In the genomic region with DNA sequence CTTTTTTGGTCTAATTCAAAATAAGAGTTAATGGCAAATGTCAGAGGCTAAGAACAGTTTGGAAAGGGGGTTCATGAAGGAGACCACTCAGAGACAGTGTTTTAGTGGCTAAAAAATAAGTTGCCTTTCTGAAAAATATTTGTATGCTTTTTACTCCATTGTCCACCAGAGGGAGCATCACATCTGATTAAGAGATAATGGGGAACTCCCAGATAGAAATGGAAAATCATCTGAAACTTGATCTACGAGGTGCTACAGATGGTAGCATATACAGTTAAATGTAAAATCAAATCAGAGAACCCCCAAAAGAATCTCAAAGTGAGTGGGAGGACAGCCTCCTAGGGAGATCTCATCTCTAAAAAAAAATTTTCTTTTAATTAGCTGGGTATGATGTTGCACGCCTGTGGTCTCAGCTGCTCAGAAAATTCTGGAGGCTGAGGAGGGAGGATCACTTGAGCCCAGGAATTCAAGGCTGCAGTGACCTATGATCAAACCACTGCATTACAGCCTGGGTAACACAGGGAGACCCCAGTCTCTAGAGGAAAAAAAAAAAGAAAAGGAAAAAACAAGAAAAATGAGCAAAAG, we compare ENCODE assay signal across 8 cellular contexts. TPM values are rescaled to one million over a fixed set of nuclear protein-coding genes. Genes with fewer than 3 reads are reported as not detected.
DNase-seq lines count a peak whose midpoint lies in the region; ATAC-seq and TF ChIP-seq lines count a peak whose summit lies in the region.

No MANE protein-coding gene starts in this region.

- POLR2A ChIA-PET in BJ (lab: Charles Lee), result interaction anchor here (0.6 kb wide), 1 partner anchor 243 kb away, joined by 4 read pairs; no protein-coding TSS in a partner anchor

- H3K27ac ChIP-seq in thyroid gland, result no peak overlapping the region

- TF ChIP-seq CTCF in BJ (IDR thresholded peaks at IDR 0.05; ENCODE audit: insufficient read depth, low read depth, low read length) (peak; percentile 69), GM13977 (IDR thresholded peaks at IDR 0.05; ENCODE audit: extremely low read depth, insufficient read depth, missing control alignments) (peak; percentile 68), kidney epithelial cell (IDR thresholded peaks at IDR 0.05; ENCODE audit: insufficient read depth, low read length, poor library complexity, severe bottlenecking) (peak; percentile 66), thyroid gland (IDR thresholded peaks at IDR 0.05) (peak; percentile 25 to 85 (median 67))

- peaks cover 0 to 5% of the 10 kb centered on the region in 2 donors for H3K4me1 ChIP-seq in thyroid gland

- H3K9me3 ChIP-seq in thyroid gland, result no peaks in the 10 kb centered on the region

- CTCF ChIA-PET in BJ (lab: Yijun Ruan, JAX), result interaction anchor here (0.6 to 2.8 kb wide), 13 partner anchors 9 to 526 kb away, joined by 3 to 13 read pairs (median 3); partner anchors contain the start of gene SMYD3

- DNase-seq in BJ (ENCODE audit: low read depth) (no peak), GM13977 (ENCODE audit: low spot score) (peak; percentile 64), NCI-H526 (lab: John Stamatoyannopoulos, UW) (peak; percentile 4 to 76), astrocyte of the hippocampus (ENCODE audit: low read depth, low spot score) (peak; percentile 74), kidney epithelial cell (ENCODE audit: low read depth) (peak; percentile 29), thyroid gland (no peak), cortex of kidney (lab: John Stamatoyannopoulos, UW) (no peak)

- no peak overlapping the region for H3K4me3 ChIP-seq in BJ (ENCODE audit: low read depth, low read length)
- H3K4me3 ChIP-seq in kidney epithelial cell (ENCODE audit: low read depth, low read length), result no peak overlapping the region
- no peak overlapping the region for H3K4me3 ChIP-seq in thyroid gland (replicated peaks in 1 of 3)

- no peak for TF ChIP-seq POLR2A in thyroid gland (IDR thresholded peaks at IDR 0.05)

- in situ Hi-C loops in GM13977 (cut with MboI; ENCODE audit: low pct_unique_long_range_greater_than_20kb, low sequenced_read_pairs, unreplicated experiment), result loop anchor here (10.0 kb wide), 1 partner anchor 197 kb away; no protein-coding TSS in a partner anchor

- 53 to 54% methylated on average over 2 of the region's 2 CpGs for WGBS in thyroid gland, 2 donors

- intact Hi-C loops in thyroid gland (cut with DNase I), result loop anchor here (10.0 kb wide), 1 partner anchor 1343 kb away; the partner anchor contains the start of gene KIF26B

- no peaks in the 10 kb centered on the region for H3K36me3 ChIP-seq in BJ (ENCODE audit: control insufficient read depth, insufficient read depth, low read length)
- no peaks in the 10 kb centered on the region for H3K36me3 ChIP-seq in kidney epithelial cell (ENCODE audit: control insufficient read depth, insufficient read depth, low read length)
- no peaks in the 10 kb centered on the region for H3K36me3 ChIP-seq in thyroid gland

- H3K27me3 ChIP-seq in BJ (ENCODE audit: control insufficient read depth, insufficient read depth, low read length), result no peaks in the 10 kb centered on the region
- no peaks in the 10 kb centered on the region for H3K27me3 ChIP-seq in kidney epithelial cell (ENCODE audit: control insufficient read depth, insufficient read depth, low read length)
- H3K27me3 ChIP-seq in thyroid gland, result no peaks in the 10 kb centered on the region

- ATAC-seq in HG03378 (IDR thresholded peaks at IDR 0.05; ENCODE audit: unreplicated experiment), result peak; percentile 64

RNA-seq across cellular contexts. Expression of gene SMYD3, which starts 9.7 kb away (rescaled TPM):
- polyA plus RNA-seq in BJ (2011; rRNA removed), result 26.1 and 36.9 TPM in 2 replicates
- polyA minus RNA-seq in BJ (2011; rRNA and poly(A)+ RNA removed), result 27.6 and 29.6 TPM in 2 replicates
- total RNA-seq in kidney epithelial cell, result 20.6 and 29.2 TPM in 2 replicates
- total RNA-seq in thyroid gland, result 100 to 1,000 TPM in 1 of 4 donors, 10 to 100 TPM in 3; 33.7 to 105 (median 51.4) TPM

Comparison
In these comparisons a context has a peak if more than half of its experiments do, and no peak if none do; other contexts are left out.
1. DNase-seq: peak in GM13977 (single experiment), NCI-H526 (2 of 2), astrocyte of the hippocampus (single experiment) and kidney epithelial cell (single experiment); none in BJ (single experiment), thyroid gland (0 of 2) and cortex of kidney (single experiment).
2. Peak in every context shown above with its lines, with median percentiles within 50 percentile points of each other: CTCF ChIP-seq.